In the genomic region with DNA sequence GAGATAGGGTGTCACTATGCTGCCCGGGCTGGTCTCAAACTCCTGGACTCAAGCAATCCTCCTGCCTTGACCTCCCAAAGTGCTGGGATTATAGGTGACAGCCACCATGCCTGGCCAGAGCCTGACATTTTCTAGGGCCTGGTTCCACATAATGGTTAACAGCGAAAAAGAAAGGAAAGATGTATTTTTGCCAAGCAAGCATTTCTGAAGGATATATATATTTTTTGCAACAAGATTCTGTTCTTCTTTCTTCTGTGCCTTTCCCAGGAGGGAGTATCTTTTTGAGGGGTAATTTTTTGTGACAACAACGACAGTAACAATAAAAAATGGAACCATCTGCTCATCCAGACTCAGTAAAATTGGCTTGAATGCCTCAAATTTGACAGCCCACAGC, we compare ENCODE assay signal across 29 cellular contexts. TPM values are rescaled to one million over a fixed set of nuclear protein-coding genes. Genes with fewer than 3 reads are reported as not detected.
"Had no signal": no experiment of that assay in that cellular context is flagged by ENCODE, and none has a peak within 500 bp of the region (broad histone marks: within the 10 kb centered on the region; RNA-seq: fewer than 3 reads in every experiment).

No MANE protein-coding gene starts in this region.

- H3K9ac ChIP-seq: neural progenitor cell, parathyroid adenoma had no signal

- H3K4me2 ChIP-seq: neural progenitor cell, smooth muscle cell had no signal

- ATAC-seq: naive thymus-derived CD4-positive, alpha-beta T cell; natural killer cell; psoas muscle; right cardiac atrium; sciatic nerve; stimulated activated effector memory CD8-positive, alpha-beta T cell treated with anti-CD3 and anti-CD28 coated beads, Interleukin-12 subunit alpha, Interleukin-12 subunit beta, amount 100 ng/mL, for 72 hours; stimulated activated naive B cell treated with anti-CD40 and anti-IgM and Interleukin-4, amounts not matched to agents 10 μg/mL and 1 μg/mL and 100 μg/mL, for 72 hours had no signal

- H3K36me3 ChIP-seq: neural progenitor cell, ovary, spleen, stomach, thoracic aorta, thyroid gland, tibial nerve, upper lobe of left lung, vagina had no signal

- H3K4me3 ChIP-seq: neural progenitor cell, ovary, psoas muscle, skin epidermis, smooth muscle cell, spleen, stomach, thoracic aorta, thyroid gland, tibial nerve, upper lobe of left lung, vagina had no signal

- H3K27ac ChIP-seq: neural progenitor cell, ovary, parathyroid adenoma, psoas muscle, skin epidermis, spleen, stomach, thoracic aorta, thyroid gland, tibial nerve, upper lobe of left lung, vagina had no signal

- H2AFZ ChIP-seq: neural progenitor cell, parathyroid adenoma had no signal

- H3K9me3 ChIP-seq: ovary, psoas muscle, spleen, stomach, thoracic aorta, thyroid gland, tibial nerve, upper lobe of left lung, vagina had no signal

- FAIRE-seq: urothelium cell line had no signal

- H3K4me1 ChIP-seq: neural progenitor cell, parathyroid adenoma, psoas muscle, spleen, thyroid gland, upper lobe of left lung, vagina had no signal

- DNase-seq: naive thymus-derived CD4-positive, alpha-beta T cell; natural killer cell; occipital lobe; ovary; psoas muscle; right cardiac atrium; spleen; stimulated activated CD4-positive, alpha-beta T cell treated with anti-CD3 and anti-CD28 coated beads, Interleukin-12 subunit alpha, Interleukin-12 subunit beta, amount 100 ng/mL, for 4 hours; stimulated activated CD4-positive, alpha-beta T cell treated with anti-CD3 and anti-CD28 coated beads, Interleukin-2, amount 100 ng/mL, for 24 hours; stimulated activated CD4-positive, alpha-beta T cell treated with anti-CD3 and anti-CD28 coated beads, Interleukin-2, amount 100 ng/mL, for 48 hours; stimulated activated CD4-positive, alpha-beta T cell treated with anti-CD3 and anti-CD28 coated beads, Interleukin-4, amount 100 ng/mL, for 24 hours; stimulated activated naive B cell treated with anti-CD40 and anti-IgM and Interleukin-4, amounts not matched to agents 10 μg/mL and 1 μg/mL and 100 μg/mL, for 72 hours; stimulated activated naive CD4-positive, alpha-beta T cell treated with Interleukin-2 at 50 U/mL for 16 hours; stomach; thyroid gland; trophoblast cell; upper lobe of left lung had no signal

- H3K27me3 ChIP-seq: neural progenitor cell, ovary, spleen, stomach, thyroid gland, tibial nerve, upper lobe of left lung, vagina had no signal

- H3K79me2 ChIP-seq: parathyroid adenoma had no signal

RNA-seq across cellular contexts. Expression of gene ACSBG1, which starts 21.7 kb away (rescaled TPM):
- total RNA-seq: progenitor cell of endocrine pancreas, subcutaneous adipose tissue, thoracic aorta, thyroid gland had no signal
